16 cellular contexts compared by ENCODE assay signal in the genomic region with DNA sequence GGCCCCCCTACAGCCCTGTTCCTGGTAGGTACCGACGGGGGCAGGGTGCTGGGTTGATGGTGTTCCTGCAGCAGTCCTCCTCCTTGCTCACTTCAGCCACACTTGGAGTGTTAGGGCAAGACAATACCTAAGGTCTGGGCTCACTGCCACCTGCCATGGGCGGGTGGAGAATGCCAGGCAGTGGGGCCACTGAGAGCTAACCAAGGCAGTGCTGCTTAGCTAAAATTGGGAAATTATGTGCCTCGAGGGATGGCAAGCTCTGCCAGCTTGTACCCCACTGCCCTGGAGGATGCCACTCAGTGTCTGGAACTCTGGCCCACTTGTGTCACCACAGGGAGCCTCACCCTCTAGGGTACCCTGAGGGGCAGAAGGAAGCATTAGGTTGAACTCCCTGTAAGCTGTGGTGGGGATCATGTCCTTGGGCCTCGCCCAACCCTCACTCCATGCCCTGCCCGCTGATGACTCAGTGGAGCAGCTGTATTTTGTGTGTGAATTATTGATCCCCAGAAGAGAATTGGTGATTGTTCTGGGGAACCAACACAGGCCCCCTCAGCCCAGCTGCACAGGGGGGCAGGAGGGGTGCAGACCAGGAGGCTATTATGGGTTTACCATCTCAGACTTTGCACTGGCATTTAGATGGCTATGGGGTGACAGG. TPM values are rescaled to one million over a fixed set of nuclear protein-coding genes. Genes with fewer than 3 reads are reported as not detected.
A peak's percentile ranks its signal among the peaks of the same experiment; 100 is the strongest.
DNase-seq lines count a peak whose midpoint lies in the region; ATAC-seq and TF ChIP-seq lines count a peak whose summit lies in the region.
"Had no signal": no experiment of that assay in that cellular context is flagged by ENCODE, and none has a peak within 500 bp of the region (broad histone marks: within the 10 kb centered on the region; RNA-seq: fewer than 3 reads in every experiment).

No MANE protein-coding gene starts in this region.

- no peaks in the 10 kb centered on the region for H3K9me3 ChIP-seq in MG63
- no peaks in the 10 kb centered on the region for H3K9me3 ChIP-seq in adipocyte (ENCODE audit: control insufficient read depth, low read length)
- no peaks in the 10 kb centered on the region for H3K9me3 ChIP-seq in SJCRH30 (replicated peaks)
- H3K9me3 ChIP-seq: gastrocnemius medialis, mucosa of descending colon had no signal

- no peak overlapping the region for H3K4me3 ChIP-seq in MG63
- H3K4me3 ChIP-seq in adipocyte (ENCODE audit: low read length) = no peak overlapping the region
- no peak overlapping the region for H3K4me3 ChIP-seq in SJCRH30
- H3K4me3 ChIP-seq: gastrocnemius medialis, mucosa of descending colon had no signal

- DNase-seq in MG63 (peak; percentile 49), adipocyte (ENCODE audit: low read depth) (no peak), globus pallidus (ENCODE audit: low spot score) (peak; percentile 58), substantia nigra (lab: John Stamatoyannopoulos, UW) (peak in 23 of 49 donors; percentile 22 to 76 (median 52)), SJCRH30 (no peak), GM20000 (ENCODE audit: low spot score) (no peak)
- DNase-seq: activated effector memory CD4-positive, alpha-beta T cell treated with Interleukin-2 at 50 U/mL for 16 hours; gastrocnemius medialis; GOT3; immature natural killer cell; stimulated activated CD4-positive, alpha-beta T cell treated with anti-CD3 and anti-CD28 coated beads, Interleukin-12 subunit alpha, Interleukin-12 subunit beta, amount 100 ng/mL, for 4 hours had no signal

- H3K36me3 ChIP-seq in MG63 (peaks cover 63% of the 10 kb centered on the region), adipocyte (ENCODE audit: control insufficient read depth, insufficient read depth, low read length, severe bottlenecking) (peaks cover 58% of the 10 kb centered on the region), SJCRH30 (peaks cover 12% of the 10 kb centered on the region; the same call in 1 of the 2 replicates)

- H3K4me1 ChIP-seq in adipocyte (ENCODE audit: control insufficient read depth, insufficient read depth, low read length) (peaks cover 60% of the 10 kb centered on the region), SJCRH30 (peaks cover 17% of the 10 kb centered on the region)

- no peak for ATAC-seq in GM21367 (IDR thresholded peaks at IDR 0.05; ENCODE audit: unreplicated experiment)
- ATAC-seq: gastrocnemius medialis, mucosa of descending colon had no signal

- no peak for TF ChIP-seq CTCF in GM20000 (IDR thresholded peaks at IDR 0.05; ENCODE audit: extremely low read depth, missing control alignments)

- peak overlapping the region; percentile 88 for H3K27ac ChIP-seq in substantia nigra (ENCODE audit: low read depth, low read length, poor library complexity, severe bottlenecking)
- H3K27ac ChIP-seq in SJCRH30 = no peak overlapping the region
- H3K27ac ChIP-seq: C4-2B had no signal

- H3K27me3 ChIP-seq in MG63 = no peaks in the 10 kb centered on the region
- H3K27me3 ChIP-seq in adipocyte (replicated peaks; ENCODE audit: control insufficient read depth, insufficient read depth, low read length) = no peaks in the 10 kb centered on the region
- H3K27me3 ChIP-seq in SJCRH30 = no peaks in the 10 kb centered on the region
- H3K27me3 ChIP-seq: gastrocnemius medialis had no signal

- peak overlapping the region; percentile 3 for H3K9ac ChIP-seq in adipocyte (ENCODE audit: low read length)

RNA-seq across cellular contexts. Expression of gene PHLDB1, which starts 17.7 kb away (rescaled TPM):
- total RNA-seq in MG63 (2014; rRNA removed; shearing (Covaris generic); ENCODE audit: low replicate concordance) = 55.3 and 58.4 TPM in 2 replicates
- 19.1 and 21.6 TPM in 2 replicates for total RNA-seq in SJCRH30 (2014; rRNA removed; shearing (Covaris generic))

RNA-seq across cellular contexts. Expression of gene ARCN1, which starts 53.0 kb away (rescaled TPM):
- 92.2 and 122 TPM in 2 replicates for total RNA-seq in MG63 (2014; rRNA removed; shearing (Covaris generic); ENCODE audit: low replicate concordance)
- 135 and 143 TPM in 2 replicates for total RNA-seq in SJCRH30 (2014; rRNA removed; shearing (Covaris generic))

RNA-seq across cellular contexts. Expression of gene TREH, which starts 54.3 kb away (rescaled TPM):
- not detected in 2 replicates for total RNA-seq in MG63 (2014; rRNA removed; shearing (Covaris generic); ENCODE audit: low replicate concordance)
- total RNA-seq in SJCRH30 (2014; rRNA removed; shearing (Covaris generic)) = not detected in 2 replicates
- total RNA-seq: activated CD8-positive, alpha-beta memory T cell treated with anti-CD3 and anti-CD28 coated beads for 36 hours; gastrocnemius medialis; posterior vena cava had no signal

RNA-seq across cellular contexts. Expression of gene IFT46, which starts 59.4 kb away (rescaled TPM):
- 41.0 and 214 TPM in 2 replicates for total RNA-seq in MG63 (2014; rRNA removed; shearing (Covaris generic); ENCODE audit: low replicate concordance)
- 16.0 and 17.2 TPM in 2 replicates for total RNA-seq in SJCRH30 (2014; rRNA removed; shearing (Covaris generic))

Comparison
In these comparisons a context has a peak if more than half of its experiments do, and no peak if none do; other contexts are left out.
1. DNase-seq: peak in MG63 (single experiment) and globus pallidus (single experiment); none in adipocyte (single experiment), SJCRH30 (0 of 2) and GM20000 (single experiment).